In the genomic region with DNA sequence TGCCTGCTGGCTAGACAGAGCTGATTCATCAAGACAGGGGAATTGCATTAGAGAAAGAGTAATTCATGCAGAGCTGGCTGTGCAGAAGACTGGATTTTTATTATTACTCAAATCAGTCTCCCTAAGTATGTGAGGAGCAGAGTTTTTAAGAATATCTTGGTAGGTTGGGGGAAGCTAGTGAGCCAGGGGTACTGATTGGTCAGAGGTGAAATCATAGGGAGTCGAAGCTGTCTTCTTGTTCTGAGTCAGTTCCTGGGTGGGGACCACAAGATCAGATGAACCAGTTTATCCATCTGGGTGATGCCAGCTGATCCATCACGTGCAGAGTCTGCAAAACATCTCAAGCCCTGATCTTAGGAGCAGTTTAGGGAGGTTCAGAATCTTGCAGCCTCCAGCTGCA, we compare ENCODE assay signal across 15 cellular contexts. TPM values are rescaled to one million over a fixed set of nuclear protein-coding genes. Genes with fewer than 3 reads are reported as not detected.
DNase-seq lines count a peak whose midpoint lies in the region; ATAC-seq and TF ChIP-seq lines count a peak whose summit lies in the region.
"Had no signal": no experiment of that assay in that cellular context is flagged by ENCODE, and none has a peak within 500 bp of the region (broad histone marks: within the 10 kb centered on the region; RNA-seq: fewer than 3 reads in every experiment).

No MANE protein-coding gene starts in this region.

- TF ChIP-seq POLR2A in breast epithelium (IDR thresholded peaks at IDR 0.05) (no peak), esophagus muscularis mucosa (IDR thresholded peaks at IDR 0.05; ENCODE audit: low read depth) (no peak)

- H3K4me2 ChIP-seq in mammary epithelial cell (ENCODE audit: insufficient read depth, low read depth, low read length) = no peak overlapping the region
- H3K4me2 ChIP-seq in OCI-LY3 (ENCODE audit: low read length) = peak overlapping the region; percentile 12; the same call in 1 of the 2 replicates

- H4K20me1 ChIP-seq in mammary epithelial cell (ENCODE audit: insufficient read depth, low read length) (no peaks in the 10 kb centered on the region), OCI-LY3 (ENCODE audit: insufficient read depth, low read length) (no peaks in the 10 kb centered on the region)
- H4K20me1 ChIP-seq: BLaER1 treated with 17β-estradiol and CSF1 and Interleukin-3, amounts not matched to agents 10 nM and 100 nM had no signal

- 20% methylated on average over 1 of the region's 2 CpGs for WGBS in mammary epithelial cell (ENCODE audit: low coverage, missing lambda C conversion rate)
- 43% methylated on average over 2 of the region's 2 CpGs for WGBS in esophagus muscularis mucosa

- intact Hi-C loops in mammary epithelial cell (cut with micrococcal nuclease) (no loop called here), breast epithelium (cut with DNase I; ENCODE audit: low total_unique reads) (no loop called here), esophagus muscularis mucosa (cut with DNase I) (no loop called here)

- no peaks in the 10 kb centered on the region for H3K36me3 ChIP-seq in mammary epithelial cell (ENCODE audit: insufficient read depth, low read length)
- H3K36me3 ChIP-seq in breast epithelium = no peaks in the 10 kb centered on the region
- no peaks in the 10 kb centered on the region for H3K36me3 ChIP-seq in OCI-LY3 (replicated peaks; ENCODE audit: low read depth, low read length)
- no peaks in the 10 kb centered on the region for H3K36me3 ChIP-seq in esophagus muscularis mucosa
- H3K36me3 ChIP-seq: BLaER1 treated with 17β-estradiol and CSF1 and Interleukin-3, amounts not matched to agents 10 nM and 100 nM had no signal

- dilution Hi-C loops in mammary epithelial cell (cut with HindIII; ENCODE audit: low sequenced_read_pairs) = no loop called here

- H3K9ac ChIP-seq in mammary epithelial cell (ENCODE audit: insufficient read depth, low read length) (no peak overlapping the region), OCI-LY3 (ENCODE audit: low read length) (no peak overlapping the region)
- H3K9ac ChIP-seq: BLaER1 treated with 17β-estradiol and CSF1 and Interleukin-3, amounts not matched to agents 10 nM and 100 nM; GM23248 had no signal

- CTCF ChIA-PET in mammary epithelial cell (lab: Charles Lee; ENCODE audit: low non-redundant PET) = no interaction called here

- H3K27ac ChIP-seq in mammary epithelial cell (ENCODE audit: insufficient read depth, low read depth, low read length) (no peak overlapping the region), breast epithelium (no peak overlapping the region), OCI-LY3 (ENCODE audit: low read length) (peak overlapping the region; percentile 72), esophagus muscularis mucosa (replicated peaks in 1 of 4) (no peak overlapping the region)
- H3K27ac ChIP-seq: BLaER1 treated with 17β-estradiol and CSF1 and Interleukin-3, amounts not matched to agents 10 nM and 100 nM; GM23248 had no signal

- H2AFZ ChIP-seq in mammary epithelial cell (ENCODE audit: low read depth, low read length) (no peak overlapping the region), OCI-LY3 (ENCODE audit: low read depth, low read length) (no peak overlapping the region)
- H2AFZ ChIP-seq: GM23248 had no signal

- H3K4me1 ChIP-seq in mammary epithelial cell (ENCODE audit: insufficient read depth, low read length) (no peaks in the 10 kb centered on the region), breast epithelium (no peaks in the 10 kb centered on the region), OCI-LY3 (ENCODE audit: low read length) (peaks cover 33% of the 10 kb centered on the region), esophagus muscularis mucosa (peaks cover 0 to 5% (median 0%) of the 10 kb centered on the region in 4 donors)

- H3K79me2 ChIP-seq in mammary epithelial cell (ENCODE audit: insufficient read depth, low read length) (no peaks in the 10 kb centered on the region), OCI-LY3 (ENCODE audit: low read length) (no peaks in the 10 kb centered on the region)

- in situ Hi-C loops in mammary epithelial cell (cut with MboI; ENCODE audit: low sequenced_read_pairs in 2 of 2) = no loop called here

- H3K27me3 ChIP-seq in mammary epithelial cell (ENCODE audit: insufficient read depth, low read length) = no peaks in the 10 kb centered on the region
- no peaks in the 10 kb centered on the region for H3K27me3 ChIP-seq in breast epithelium
- H3K27me3 ChIP-seq in OCI-LY3 (ENCODE audit: low read depth, low read length) = no peaks in the 10 kb centered on the region
- no peaks in the 10 kb centered on the region for H3K27me3 ChIP-seq in esophagus muscularis mucosa
- H3K27me3 ChIP-seq: BLaER1 treated with 17β-estradiol and CSF1 and Interleukin-3, amounts not matched to agents 10 nM and 100 nM had no signal

- H3K4me3 ChIP-seq in mammary epithelial cell (replicated peaks in 1 of 3; ENCODE audit: insufficient read depth in 1 of 3, low read depth in 2 of 3, low read length in 3 of 3) (no peak overlapping the region), breast epithelium (no peak overlapping the region), OCI-LY3 (ENCODE audit: low read length) (no peak overlapping the region), esophagus muscularis mucosa (no peak overlapping the region)
- H3K4me3 ChIP-seq: BLaER1 treated with 17β-estradiol and CSF1 and Interleukin-3, amounts not matched to agents 10 nM and 100 nM; GM23248 had no signal

- no peak for TF ChIP-seq EP300 in esophagus muscularis mucosa (IDR thresholded peaks at IDR 0.05)

- ATAC-seq in GM21737 (IDR thresholded peaks at IDR 0.05; ENCODE audit: unreplicated experiment) (no peak), GM21381 (IDR thresholded peaks at IDR 0.05; ENCODE audit: unreplicated experiment) (no peak)
- ATAC-seq: HCT116 had no signal

- DNase-seq in mammary epithelial cell = peak; percentile 12
- no peak for DNase-seq in breast epithelium (ENCODE audit: low spot score in 2 of 2)
- DNase-seq in esophagus muscularis mucosa (ENCODE audit: extremely low spot score) = peak; percentile 79
- no peak for DNase-seq in GM19240 (ENCODE audit: insufficient read length, low spot score)
- DNase-seq in DMS79 (lab: John Stamatoyannopoulos, UW) = no peak
- DNase-seq: 8988T; ACHN; CD4-positive, alpha-beta T cell; GM23248 had no signal

- BruUV-seq in mammary epithelial cell (replicated peaks; lab: Mats Ljungman, UMichigan) = no TSS peak

- TF ChIP-seq CTCF in mammary epithelial cell (conservative IDR thresholded peaks at IDR 0.05 in 1 of 2, IDR thresholded peaks at IDR 0.05 in 1 of 2; ENCODE audit: extremely low read depth in 1 of 2, insufficient read depth in 1 of 2, low read depth in 1 of 2, low read length in 2 of 2) (no peak), breast epithelium (IDR thresholded peaks at IDR 0.05) (no peak), OCI-LY3 (IDR thresholded peaks at IDR 0.05; ENCODE audit: low read depth, low read length) (no peak), esophagus muscularis mucosa (IDR thresholded peaks at IDR 0.05) (no peak)

- H3K9me3 ChIP-seq in mammary epithelial cell (replicated peaks; ENCODE audit: insufficient read depth, low read length) (no peaks in the 10 kb centered on the region), breast epithelium (no peaks in the 10 kb centered on the region), OCI-LY3 (ENCODE audit: insufficient read depth, low read length) (no peaks in the 10 kb centered on the region), esophagus muscularis mucosa (no peaks in the 10 kb centered on the region)

RNA-seq across cellular contexts. Expression of a gene that starts 39.8 kb away (rescaled TPM):
- total RNA-seq in mammary epithelial cell = not detected
- not detected for polyA plus RNA-seq in mammary epithelial cell
- polyA minus RNA-seq in mammary epithelial cell = not detected
- under 1 TPM in 1 of 3 donors, not detected in 2; 0.16 TPM for total RNA-seq in breast epithelium
- under 1 TPM; 0.13 to 0.42 (median 0.17) TPM for total RNA-seq in esophagus muscularis mucosa
- total RNA-seq: CD4-positive, alpha-beta T cell; G401; GM23248 had no signal
- polyA plus RNA-seq: GM23248 had no signal

Comparison
In these comparisons a context has a peak if more than half of its experiments do, and no peak if none do; other contexts are left out.
1. DNase-seq: peak in mammary epithelial cell (single experiment) and esophagus muscularis mucosa (single experiment); none in breast epithelium (0 of 2), GM19240 (single experiment) and DMS79 (single experiment).